In the genomic region with DNA sequence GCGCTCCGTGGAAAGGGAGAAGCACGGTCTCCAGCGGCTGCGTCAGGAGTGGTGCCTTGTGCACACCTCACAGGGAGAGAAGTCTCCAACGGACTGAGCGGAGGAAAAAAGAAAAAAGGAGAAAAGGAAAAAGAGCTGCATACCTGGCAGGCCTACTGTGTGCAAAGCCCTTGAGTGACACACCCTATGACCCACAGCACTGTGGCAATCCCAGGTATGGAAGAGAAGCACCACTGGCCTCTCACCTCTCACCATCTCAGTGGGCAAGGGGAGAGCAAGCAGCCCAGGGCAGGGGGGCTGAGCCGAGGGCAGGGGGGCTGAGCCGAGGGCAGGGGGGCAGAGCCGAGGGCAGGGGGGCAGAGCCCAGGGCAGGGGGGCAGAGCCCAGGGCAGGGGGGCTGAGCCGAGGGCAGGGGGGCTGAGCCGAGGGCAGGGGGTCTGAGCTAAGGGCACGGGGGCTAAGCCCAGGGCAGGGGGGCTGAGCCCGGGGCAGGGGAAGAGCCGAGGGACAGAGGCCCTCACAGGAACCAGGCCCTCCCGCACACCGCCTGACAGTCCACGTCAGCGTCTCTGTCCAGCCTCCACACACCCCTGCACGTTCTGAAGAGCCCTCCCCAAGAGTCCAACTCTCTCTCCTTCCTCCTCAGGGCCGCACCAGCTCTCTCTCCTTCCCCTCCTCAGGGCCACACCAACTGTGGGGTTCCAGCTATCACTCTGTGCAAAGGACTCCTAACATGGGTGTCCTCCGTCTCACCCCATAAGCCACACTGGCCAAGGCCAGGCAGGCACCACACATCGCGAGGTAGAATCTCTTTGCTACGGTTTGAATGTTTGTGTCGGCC, we compare ENCODE assay signal across 9 cellular contexts.
DNase-seq lines count a peak whose midpoint lies in the region; ATAC-seq and TF ChIP-seq lines count a peak whose summit lies in the region.
"Had no signal": no experiment of that assay in that cellular context is flagged by ENCODE, and none has a peak within 500 bp of the region (broad histone marks: within the 10 kb centered on the region; RNA-seq: fewer than 3 reads in every experiment).

No MANE protein-coding gene starts in this region.

- POLR2A ChIA-PET in activated CD4-positive, alpha-beta T cell treated with anti-CD3 and anti-CD28 coated beads, Interleukin-2, amount 10 ng/mL, durations not matched to agents 7 days and 5 days (lab: Charles Lee) = no interaction called here

- H3K4me3 ChIP-seq in right cardiac atrium (ENCODE audit: low read length) (no peak overlapping the region), skeletal muscle tissue (ENCODE audit: low read length in 3 of 3) (peak overlapping the region; percentile 67 to 75 (median 68))

- intact Hi-C loops in activated T-helper 1 cell treated with anti-CD3 and anti-CD28 coated beads, Interleukin-12 subunit alpha, Interleukin-12 subunit beta, Interleukin-2, Interleukin-4 antibody, amounts not matched to agents 30 ng/mL and 10 ng/mL and 1 ng/mL, durations not matched to agents 14 hours and 24 hours and 36 hours (cut with micrococcal nuclease) = loop anchor here (5.0 kb wide), 1 partner anchor 84 kb away; no protein-coding TSS in a partner anchor
- intact Hi-C loops in right cardiac atrium (cut with DNase I) (no loop called here), head of caudate nucleus (cut with DNase I) (no loop called here)

- CTCF ChIA-PET in activated CD4-positive, alpha-beta T cell treated with anti-CD3 and anti-CD28 coated beads, Interleukin-2, amount 10 ng/mL, durations not matched to agents 7 days and 5 days (lab: Charles Lee) = interaction anchor here (1.2 to 4.2 kb wide), 2 partner anchors 9 to 34 kb away, joined by 3 to 26 read pairs; no protein-coding TSS in a partner anchor

- peak overlapping the region; percentile 87 for H3K27ac Mint-ChIP-seq in activated CD4-positive, alpha-beta T cell treated with anti-CD3 and anti-CD28 coated beads, Interleukin-2, amount 10 ng/mL, durations not matched to agents 7 days and 5 days
- peak overlapping the region; percentile 66 for H3K27ac Mint-ChIP-seq in activated T-helper 1 cell treated with anti-CD3 and anti-CD28 coated beads, Interleukin-12 subunit alpha, Interleukin-12 subunit beta, Interleukin-2, Interleukin-4 antibody, amounts not matched to agents 30 ng/mL and 10 ng/mL and 1 ng/mL, durations not matched to agents 14 hours and 24 hours and 36 hours

- TF ChIP-seq CTCF in GM13976 (IDR thresholded peaks at IDR 0.05; ENCODE audit: borderline replicate concordance, control extremely low read depth, extremely low read depth, insufficient read depth, missing control alignments) = no peak

- H3K36me3 ChIP-seq in skeletal muscle tissue (ENCODE audit: control insufficient read depth in 3 of 3, insufficient read depth in 3 of 3, low read length in 3 of 3) = peaks cover 0 to 6% (median 0%) of the 10 kb centered on the region in 3 donors

- peaks cover 95% of the 10 kb centered on the region for H3K4me1 Mint-ChIP-seq in activated CD4-positive, alpha-beta T cell treated with anti-CD3 and anti-CD28 coated beads, Interleukin-2, amount 10 ng/mL, durations not matched to agents 7 days and 5 days
- peaks cover 86% of the 10 kb centered on the region for H3K4me1 Mint-ChIP-seq in activated T-helper 1 cell treated with anti-CD3 and anti-CD28 coated beads, Interleukin-12 subunit alpha, Interleukin-12 subunit beta, Interleukin-2, Interleukin-4 antibody, amounts not matched to agents 30 ng/mL and 10 ng/mL and 1 ng/mL, durations not matched to agents 14 hours and 24 hours and 36 hours (ENCODE audit: low read depth)

- peak overlapping the region; percentile 36 to 77 (median 76) for H3K9ac ChIP-seq in skeletal muscle tissue (ENCODE audit: low read depth in 1 of 3, low read length in 3 of 3)

- H3K27ac ChIP-seq in right cardiac atrium (ENCODE audit: low read length) = no peak overlapping the region
- H3K27ac ChIP-seq in skeletal muscle tissue (ENCODE audit: low read depth, low read length) = peak overlapping the region; percentile 81

- H3K27me3 ChIP-seq in right cardiac atrium (ENCODE audit: control insufficient read depth, insufficient read depth) = no peaks in the 10 kb centered on the region
- H3K27me3 ChIP-seq in skeletal muscle tissue (ENCODE audit: control insufficient read depth in 3 of 3, insufficient read depth in 3 of 3, low read length in 3 of 3) = no peaks in the 10 kb centered on the region

- H3K9me3 Mint-ChIP-seq in activated CD4-positive, alpha-beta T cell treated with anti-CD3 and anti-CD28 coated beads, Interleukin-2, amount 10 ng/mL, durations not matched to agents 7 days and 5 days = no peaks in the 10 kb centered on the region
- no peaks in the 10 kb centered on the region for H3K9me3 Mint-ChIP-seq in activated T-helper 1 cell treated with anti-CD3 and anti-CD28 coated beads, Interleukin-12 subunit alpha, Interleukin-12 subunit beta, Interleukin-2, Interleukin-4 antibody, amounts not matched to agents 30 ng/mL and 10 ng/mL and 1 ng/mL, durations not matched to agents 14 hours and 24 hours and 36 hours

- H3K9me3 ChIP-seq in right cardiac atrium (ENCODE audit: control insufficient read depth, low read length) (no peaks in the 10 kb centered on the region), skeletal muscle tissue (ENCODE audit: control insufficient read depth in 3 of 3, low read length in 3 of 3) (no peaks in the 10 kb centered on the region)

- peaks cover 34% of the 10 kb centered on the region for H3K4me1 ChIP-seq in right cardiac atrium (ENCODE audit: control insufficient read depth, insufficient read depth, low read length)
- H3K4me1 ChIP-seq in skeletal muscle tissue (ENCODE audit: control insufficient read depth in 3 of 3, insufficient read depth in 3 of 3, low read length in 3 of 3) = peaks cover 82 to 83% (median 83%) of the 10 kb centered on the region in 3 donors

- no peak overlapping the region for H3K4me3 Mint-ChIP-seq in activated CD4-positive, alpha-beta T cell treated with anti-CD3 and anti-CD28 coated beads, Interleukin-2, amount 10 ng/mL, durations not matched to agents 7 days and 5 days
- peak overlapping the region; percentile 74 for H3K4me3 Mint-ChIP-seq in activated T-helper 1 cell treated with anti-CD3 and anti-CD28 coated beads, Interleukin-12 subunit alpha, Interleukin-12 subunit beta, Interleukin-2, Interleukin-4 antibody, amounts not matched to agents 30 ng/mL and 10 ng/mL and 1 ng/mL, durations not matched to agents 14 hours and 24 hours and 36 hours

- H3K27me3 Mint-ChIP-seq in activated CD4-positive, alpha-beta T cell treated with anti-CD3 and anti-CD28 coated beads, Interleukin-2, amount 10 ng/mL, durations not matched to agents 7 days and 5 days = no peaks in the 10 kb centered on the region
- H3K27me3 Mint-ChIP-seq in activated T-helper 1 cell treated with anti-CD3 and anti-CD28 coated beads, Interleukin-12 subunit alpha, Interleukin-12 subunit beta, Interleukin-2, Interleukin-4 antibody, amounts not matched to agents 30 ng/mL and 10 ng/mL and 1 ng/mL, durations not matched to agents 14 hours and 24 hours and 36 hours (ENCODE audit: insufficient read depth) = no peaks in the 10 kb centered on the region

- peaks cover 41% of the 10 kb centered on the region for H3K36me3 Mint-ChIP-seq in activated CD4-positive, alpha-beta T cell treated with anti-CD3 and anti-CD28 coated beads, Interleukin-2, amount 10 ng/mL, durations not matched to agents 7 days and 5 days (ENCODE audit: low read depth)
- peaks cover 21% of the 10 kb centered on the region for H3K36me3 Mint-ChIP-seq in activated T-helper 1 cell treated with anti-CD3 and anti-CD28 coated beads, Interleukin-12 subunit alpha, Interleukin-12 subunit beta, Interleukin-2, Interleukin-4 antibody, amounts not matched to agents 30 ng/mL and 10 ng/mL and 1 ng/mL, durations not matched to agents 14 hours and 24 hours and 36 hours (ENCODE audit: low read depth)

- ATAC-seq in right cardiac atrium = no peak
- no peak for ATAC-seq in HG03135 (IDR thresholded peaks at IDR 0.05; ENCODE audit: unreplicated experiment)

- no peak for DNase-seq in activated CD4-positive, alpha-beta T cell treated with anti-CD3 and anti-CD28 coated beads, Interleukin-2, amount 10 ng/mL, durations not matched to agents 7 days and 5 days
- no peak for DNase-seq in activated CD4-positive, alpha-beta T cell treated with anti-CD3 and anti-CD28 coated beads, Interleukin-2, amount 50 U/mL, for 48 hours
- no peak for DNase-seq in activated T-helper 1 cell treated with anti-CD3 and anti-CD28 coated beads, Interleukin-12 subunit alpha, Interleukin-12 subunit beta, Interleukin-2, Interleukin-4 antibody, amounts not matched to agents 30 ng/mL and 10 ng/mL and 1 ng/mL, durations not matched to agents 14 hours and 24 hours and 36 hours (ENCODE audit: low spot score)
- DNase-seq in right cardiac atrium = peak in 2 of 3 donors; percentile 25 to 58
- DNase-seq in GM13976 (ENCODE audit: low spot score) = no peak
- DNase-seq in head of caudate nucleus = no peak
- DNase-seq: activated gamma-delta T cell treated with Interleukin-2 at 50 U/mL for 16 hours had no signal

- in situ Hi-C loops in GM13976 (cut with MboI; ENCODE audit: low sequenced_read_pairs, unreplicated experiment) = no loop called here

- WGBS in right cardiac atrium = 78% methylated on average over 26 of the region's 26 CpGs

Comparison
In these comparisons a context has a peak if more than half of its experiments do, and no peak if none do; other contexts are left out.
1. DNase-seq: peak in right cardiac atrium (2 of 3); none in activated CD4-positive, alpha-beta T cell treated with anti-CD3 and anti-CD28 coated beads, Interleukin-2, amount 10 ng/mL, durations not matched to agents 7 days and 5 days (single experiment), activated CD4-positive, alpha-beta T cell treated with anti-CD3 and anti-CD28 coated beads, Interleukin-2, amount 50 U/mL, for 48 hours (0 of 2), activated T-helper 1 cell treated with anti-CD3 and anti-CD28 coated beads, Interleukin-12 subunit alpha, Interleukin-12 subunit beta, Interleukin-2, Interleukin-4 antibody, amounts not matched to agents 30 ng/mL and 10 ng/mL and 1 ng/mL, durations not matched to agents 14 hours and 24 hours and 36 hours (single experiment), GM13976 (single experiment) and head of caudate nucleus (0 of 42).